8 cellular contexts compared by ENCODE assay signal in genomic region chr10:12195281-12195602, GRCh38. TPM values are rescaled to one million over a fixed set of nuclear protein-coding genes. Genes with fewer than 3 reads are reported as not detected.
DNase-seq lines count a peak whose midpoint lies in the region; TF ChIP-seq lines count a peak whose summit lies in the region.

No MANE protein-coding gene starts in this region.

- DNase-seq in HAP-1 (ENCODE audit: low spot score in 2 of 2): no peak
- no peak for DNase-seq in SK-N-MC (ENCODE audit: low read depth, low spot score)
- DNase-seq in fibroblast of villous mesenchyme (ENCODE audit: low read depth): no peak
- no peak for DNase-seq in skeletal muscle cell (ENCODE audit: low read depth)
- DNase-seq in mucosa of gallbladder (ENCODE audit: low spot score): no peak
- no peak for DNase-seq in activated effector memory CD4-positive, alpha-beta T cell treated with Interleukin-2 at 50 U/mL for 16 hours
- DNase-seq in NCI-H510A treated with DMSO at 0.1 percent for 48 hours (lab: John Stamatoyannopoulos, UW): no peak

- H3K9me3 ChIP-seq in ES-I3 (ENCODE audit: control insufficient read depth, insufficient read depth, low read length) (no peaks in the 10 kb centered on the region), HAP-1 (no peaks in the 10 kb centered on the region), SK-N-MC (ENCODE audit: low read depth, low read length) (no peaks in the 10 kb centered on the region)

- H3K9ac ChIP-seq in ES-I3 (ENCODE audit: low read depth, low read length) (peak overlapping the region; percentile 95), SK-N-MC (ENCODE audit: insufficient read length) (peak overlapping the region; percentile 94)

- H3K27ac ChIP-seq in SK-N-MC: peak overlapping the region; percentile 95; the same call in 1 of the 2 replicates

- in situ Hi-C loops in HAP-1 (cut with MboI; ENCODE audit: low sequenced_read_pairs): no loop called here

- H3K4me3 ChIP-seq in HAP-1 (peak overlapping the region; percentile 69), SK-N-MC (peak overlapping the region; percentile 91), fibroblast of villous mesenchyme (ENCODE audit: low read depth, low read length) (peak overlapping the region; percentile 75), skeletal muscle cell (ENCODE audit: low read depth, low read length) (peak overlapping the region; percentile 99)

- H3K4me1 ChIP-seq in ES-I3 (ENCODE audit: insufficient read depth, low read length): no peaks in the 10 kb centered on the region
- H3K4me1 ChIP-seq in HAP-1: peaks cover 14% of the 10 kb centered on the region

- no peaks in the 10 kb centered on the region for H3K27me3 ChIP-seq in HAP-1 (ENCODE audit: low read depth)

- TF ChIP-seq CTCF in fibroblast of villous mesenchyme (IDR thresholded peaks at IDR 0.05; ENCODE audit: insufficient read depth, low read depth, low read length): no peak

- H3K36me3 ChIP-seq in ES-I3 (ENCODE audit: insufficient read depth, low read length) (peaks cover 8% of the 10 kb centered on the region), HAP-1 (replicated peaks) (peaks cover 23% of the 10 kb centered on the region), SK-N-MC (ENCODE audit: insufficient read depth, low read length) (peaks cover 7% of the 10 kb centered on the region)

RNA-seq across cellular contexts. Expression of gene NUDT5, which starts 0.4 kb away (rescaled TPM):
- total RNA-seq in fibroblast of villous mesenchyme (59.2 and 64.1 TPM in 2 replicates), mucosa of gallbladder (32.8 TPM)

RNA-seq across cellular contexts. Expression of gene CDC123, which starts 0.7 kb away (rescaled TPM):
- total RNA-seq in fibroblast of villous mesenchyme (124 and 143 TPM in 2 replicates), mucosa of gallbladder (39.4 TPM)
